ENCODE assay signal across 16 cellular contexts in the genomic region with DNA sequence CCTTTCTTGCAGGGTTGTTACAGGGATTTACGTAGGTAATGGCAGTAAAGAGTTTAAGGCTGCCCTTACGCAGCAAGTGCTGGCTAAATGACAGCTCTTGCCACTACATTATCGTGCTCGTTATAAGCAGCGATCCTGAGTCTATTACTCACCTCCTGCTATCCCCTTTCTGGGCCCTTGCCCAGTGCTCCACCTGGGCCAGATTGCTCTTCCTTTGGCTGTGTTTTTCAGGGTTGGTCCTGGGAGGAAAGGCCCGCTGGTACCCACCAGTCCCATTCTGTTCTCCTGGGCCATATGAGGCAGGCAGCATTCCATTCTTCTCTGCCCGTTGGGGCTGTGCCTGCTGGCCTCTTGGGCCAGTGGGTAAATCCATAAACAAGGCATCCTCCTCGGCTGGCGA.
"Had no signal": no experiment of that assay in that cellular context is flagged by ENCODE, and none has a peak within 500 bp of the region (broad histone marks: within the 10 kb centered on the region; RNA-seq: fewer than 3 reads in every experiment).

No MANE protein-coding gene starts in this region.

- H3K27ac ChIP-seq: coronary artery, epithelial cell of prostate, sigmoid colon, suprapubic skin had no signal

- H3K36me3 ChIP-seq: sigmoid colon had no signal

- H3K27me3 ChIP-seq: sigmoid colon, suprapubic skin had no signal

- DNase-seq: activated CD4-positive, alpha-beta memory T cell treated with anti-CD3 and anti-CD28 coated beads for 36 hours; activated CD4-positive, alpha-beta T cell treated with anti-CD3 and anti-CD28 coated beads for 1 hour; activated gamma-delta T cell treated with Interleukin-2 at 50 U/mL for 16 hours; activated naive CD8-positive, alpha-beta T cell treated with anti-CD3 and anti-CD28 coated beads for 36 hours; activated T-cell treated with anti-CD3 and anti-CD28 coated beads, Interleukin-2, amount 50 U/mL, for 48 hours; anterior cingulate cortex; effector memory CD4-positive, alpha-beta T cell; hippocampal formation; left colon; sigmoid colon; stimulated activated CD4-positive, alpha-beta T cell treated with anti-CD3 and anti-CD28 coated beads, Interleukin-12 subunit alpha, Interleukin-12 subunit beta, amount 100 ng/mL, for 4 hours; stimulated activated naive CD4-positive, alpha-beta T cell; SW 1271 had no signal

- H3K4me1 ChIP-seq: sigmoid colon had no signal

- H3K4me3 ChIP-seq: coronary artery, sigmoid colon, suprapubic skin had no signal

- H3K9me3 ChIP-seq: sigmoid colon, suprapubic skin had no signal

- ATAC-seq: left colon had no signal
